Comparison of ENCODE assay signal across 11 cellular contexts in genomic region chrX:52563105-52563504, GRCh38. TPM values are rescaled to one million over a fixed set of nuclear protein-coding genes. Genes with fewer than 3 reads are reported as not detected.
"Had no signal": no experiment of that assay in that cellular context is flagged by ENCODE, and none has a peak within 500 bp of the region (broad histone marks: within the 10 kb centered on the region; RNA-seq: fewer than 3 reads in every experiment).

No MANE protein-coding gene starts in this region.

- DNase-seq: GM23248, GOT3, H7, H9, HCEC 1CT, HFFc6 had no signal

- FAIRE-seq: H1, H54 had no signal

- H3K4me3 ChIP-seq: GM23248, GM23338, HAP-1 had no signal

- H3K9me3 ChIP-seq: HAP-1 had no signal

- H3K4me1 ChIP-seq: HAP-1 had no signal

- H3K9ac ChIP-seq: GM23248 had no signal

- H3K27ac ChIP-seq: GM23248 had no signal

- H3K36me3 ChIP-seq: HAP-1 had no signal

RNA-seq across cellular contexts. Expression of gene XAGE1B, which starts 46.2 kb away (rescaled TPM):
- total RNA-seq: GM23248, GM23338, H1, H4, H7, H9, HFFc6 had no signal
- polyA plus RNA-seq: GM23248, GM23338, H1 had no signal
